Comparison of ENCODE assay signal across 20 cellular contexts in the genomic region with DNA sequence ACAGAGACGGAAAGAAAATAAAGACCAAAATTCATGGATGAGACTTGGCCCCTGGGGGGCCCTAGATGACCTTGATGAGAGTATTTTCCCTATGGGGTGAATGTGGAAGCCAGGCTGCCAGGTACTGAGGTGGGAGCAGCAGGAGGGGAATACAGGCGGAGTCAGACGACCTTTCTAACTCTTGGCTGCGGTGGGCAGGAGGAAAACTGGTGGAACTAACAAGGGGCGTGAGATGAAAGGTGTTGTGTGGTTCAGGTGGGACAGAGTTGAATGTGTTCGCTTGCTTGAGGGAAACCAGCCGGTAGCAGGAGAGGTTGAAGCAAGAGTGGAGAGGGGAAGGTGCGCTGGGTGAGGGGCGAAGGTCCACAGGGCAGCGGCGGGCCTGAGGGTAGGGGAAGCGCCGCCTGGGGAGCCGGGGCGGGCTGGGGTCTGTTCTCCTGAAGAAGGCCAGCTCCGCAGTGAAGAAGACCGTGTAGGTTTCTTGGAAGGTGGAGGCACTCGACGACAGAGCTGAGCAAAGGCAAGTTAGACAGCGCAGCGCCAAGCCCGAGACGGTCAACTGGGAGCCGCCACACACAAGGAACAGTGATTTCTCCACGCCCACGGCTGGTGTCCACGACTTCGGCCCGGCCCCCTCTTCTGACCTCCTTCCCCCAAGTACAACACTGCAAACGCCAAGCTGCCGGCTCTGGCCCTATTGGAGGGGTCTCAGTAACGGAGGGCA.
DNase-seq lines count a peak whose midpoint lies in the region; TF ChIP-seq lines count a peak whose summit lies in the region.
"Had no signal": no experiment of that assay in that cellular context is flagged by ENCODE, and none has a peak within 500 bp of the region (broad histone marks: within the 10 kb centered on the region; RNA-seq: fewer than 3 reads in every experiment).

No MANE protein-coding gene starts in this region.

- TF ChIP-seq CTCF in chondrocyte (IDR thresholded peaks at IDR 0.05) (no peak), mesothelial cell of epicardium (IDR thresholded peaks at IDR 0.05; ENCODE audit: unreplicated experiment) (no peak), type B pancreatic cell (conservative IDR thresholded peaks at IDR 0.05) (no peak)

- H3K9me3 Mint-ChIP-seq in activated naive CD4-positive, alpha-beta T cell treated with anti-CD3 and anti-CD28 coated beads, Interleukin-2, amount 50 U/mL, for 24 hours = no peaks in the 10 kb centered on the region
- H3K9me3 Mint-ChIP-seq in chondrocyte (ENCODE audit: low read depth) = no peaks in the 10 kb centered on the region
- H3K9me3 Mint-ChIP-seq in mesothelial cell of epicardium = no peaks in the 10 kb centered on the region
- no peaks in the 10 kb centered on the region for H3K9me3 Mint-ChIP-seq in type B pancreatic cell
- H3K9me3 Mint-ChIP-seq: activated T-cell treated with anti-CD3 and anti-CD28 coated beads, Interleukin-2, amount 50 U/mL, for 4 hours; stimulated activated naive CD8-positive, alpha-beta T cell treated with anti-CD3 and anti-CD28 coated beads, Interleukin-15, Interleukin-2, amounts not matched to agents 100 ng/mL and 50 ng/mL, for 24 hours had no signal

- H3K4me3 Mint-ChIP-seq in activated naive CD4-positive, alpha-beta T cell treated with anti-CD3 and anti-CD28 coated beads, Interleukin-2, amount 50 U/mL, for 24 hours = peak overlapping the region; percentile 63
- H3K4me3 Mint-ChIP-seq in chondrocyte (ENCODE audit: unreplicated experiment) = peak overlapping the region; percentile 46
- peak overlapping the region; percentile 62 for H3K4me3 Mint-ChIP-seq in mesothelial cell of epicardium
- peak overlapping the region; percentile 82 for H3K4me3 Mint-ChIP-seq in type B pancreatic cell
- H3K4me3 Mint-ChIP-seq: activated CD8-positive, alpha-beta T cell treated with anti-CD3 and anti-CD28 coated beads, Interleukin-2, amount 10 ng/mL, durations not matched to agents 7 days and 5 days; activated T-cell treated with anti-CD3 and anti-CD28 coated beads, Interleukin-2, amount 50 U/mL, for 4 hours; stimulated activated naive CD8-positive, alpha-beta T cell treated with anti-CD3 and anti-CD28 coated beads, Interleukin-15, Interleukin-2, amounts not matched to agents 100 ng/mL and 50 ng/mL, for 24 hours had no signal

- no peak overlapping the region for H3K27ac Mint-ChIP-seq in activated naive CD4-positive, alpha-beta T cell treated with anti-CD3 and anti-CD28 coated beads, Interleukin-2, amount 50 U/mL, for 24 hours
- no peak overlapping the region for H3K27ac Mint-ChIP-seq in chondrocyte (ENCODE audit: unreplicated experiment)
- no peak overlapping the region for H3K27ac Mint-ChIP-seq in mesothelial cell of epicardium
- H3K27ac Mint-ChIP-seq in type B pancreatic cell = no peak overlapping the region
- H3K27ac Mint-ChIP-seq: activated CD8-positive, alpha-beta T cell treated with anti-CD3 and anti-CD28 coated beads, Interleukin-2, amount 10 ng/mL, durations not matched to agents 7 days and 5 days; IgD-negative memory B cell; stimulated activated naive CD8-positive, alpha-beta T cell treated with anti-CD3 and anti-CD28 coated beads, Interleukin-15, Interleukin-2, amounts not matched to agents 100 ng/mL and 50 ng/mL, for 24 hours had no signal

- H3K36me3 Mint-ChIP-seq in activated naive CD4-positive, alpha-beta T cell treated with anti-CD3 and anti-CD28 coated beads, Interleukin-2, amount 50 U/mL, for 24 hours = no peaks in the 10 kb centered on the region
- H3K36me3 Mint-ChIP-seq in chondrocyte (ENCODE audit: low read depth) (peaks cover 1% of the 10 kb centered on the region), mesothelial cell of epicardium (no peaks in the 10 kb centered on the region), type B pancreatic cell (no peaks in the 10 kb centered on the region)
- H3K36me3 Mint-ChIP-seq: IgD-negative memory B cell had no signal

- H3K27me3 Mint-ChIP-seq in activated naive CD4-positive, alpha-beta T cell treated with anti-CD3 and anti-CD28 coated beads, Interleukin-2, amount 50 U/mL, for 24 hours = peaks cover 44% of the 10 kb centered on the region
- H3K27me3 Mint-ChIP-seq in chondrocyte (ENCODE audit: low read depth) = peaks cover 41% of the 10 kb centered on the region
- H3K27me3 Mint-ChIP-seq in mesothelial cell of epicardium (ENCODE audit: low read depth) = peaks cover 56% of the 10 kb centered on the region
- peaks cover 47% of the 10 kb centered on the region for H3K27me3 Mint-ChIP-seq in type B pancreatic cell

- no peak for DNase-seq in activated naive CD4-positive, alpha-beta T cell treated with Interleukin-2 at 50 U/mL for 16 hours
- DNase-seq in chondrocyte (ENCODE audit: low spot score) (no peak), mesothelial cell of epicardium (ENCODE audit: low spot score in 2 of 2, unreplicated experiment in 2 of 2) (no peak), type B pancreatic cell (ENCODE audit: extremely low spot score, unreplicated experiment) (no peak), cerebellum (ENCODE audit: low spot score) (no peak), glomerular visceral epithelial cell (ENCODE audit: extremely low spot score) (no peak), NCI-H2029 treated with DMSO at 0.1 percent for 48 hours (lab: John Stamatoyannopoulos, UW) (no peak)
- DNase-seq: activated CD4-positive, CD25-positive, alpha-beta regulatory T cell; activated CD8-positive, alpha-beta T cell treated with anti-CD3 and anti-CD28 coated beads, Interleukin-2, amount 10 ng/mL, durations not matched to agents 7 days and 5 days; activated T-cell treated with anti-CD3 and anti-CD28 coated beads, Interleukin-2, amount 50 U/mL, for 4 hours; central memory CD4-positive, alpha-beta T cell; effector CD4-positive, alpha-beta T cell; GOT3; NCI-H1436 treated with DMSO at 0.1 percent for 48 hours; SIG-M5; stimulated activated CD4-positive, alpha-beta T cell treated with anti-CD3 and anti-CD28 coated beads, Interleukin-1b, Interleukin-23, amount 100 ng/mL, for 48 hours; uterus had no signal

- peaks cover 14% of the 10 kb centered on the region for H3K4me1 Mint-ChIP-seq in activated naive CD4-positive, alpha-beta T cell treated with anti-CD3 and anti-CD28 coated beads, Interleukin-2, amount 50 U/mL, for 24 hours
- H3K4me1 Mint-ChIP-seq in chondrocyte (ENCODE audit: low read depth) (peaks cover 7% of the 10 kb centered on the region), mesothelial cell of epicardium (peaks cover 8% of the 10 kb centered on the region), type B pancreatic cell (ENCODE audit: unreplicated experiment) (peaks cover 5% of the 10 kb centered on the region)
